Comparison of ENCODE assay signal across 18 cellular contexts in genomic region chr7:66050337-66050957, GRCh38. TPM values are rescaled to one million over a fixed set of nuclear protein-coding genes. Genes with fewer than 3 reads are reported as not detected.
A peak's percentile ranks its signal among the peaks of the same experiment; 100 is the strongest.
DNase-seq lines count a peak whose midpoint lies in the region; ATAC-seq and TF ChIP-seq lines count a peak whose summit lies in the region.
"Had no signal": no experiment of that assay in that cellular context is flagged by ENCODE, and none has a peak within 500 bp of the region (broad histone marks: within the 10 kb centered on the region; RNA-seq: fewer than 3 reads in every experiment).

No MANE protein-coding gene starts in this region.

- no peaks in the 10 kb centered on the region for H3K36me3 Mint-ChIP-seq in chondrocyte (ENCODE audit: low read depth)
- H3K36me3 Mint-ChIP-seq in osteocyte (ENCODE audit: unreplicated experiment) = no peaks in the 10 kb centered on the region
- no peaks in the 10 kb centered on the region for H3K36me3 Mint-ChIP-seq in activated T-cell treated with anti-CD3 and anti-CD28 coated beads, Interleukin-2, amount 50 U/mL, for 24 hours (ENCODE audit: low read depth)
- H3K36me3 Mint-ChIP-seq: WTC11 had no signal

- H3K4me2 ChIP-seq in PC-3 (ENCODE audit: low read length) = 0 out of 2 replicates have a peak overlapping the region, but pooled peaks have one; percentile 16
- H3K4me2 ChIP-seq: GM23338 had no signal

- H3K9me3 ChIP-seq in PC-3 (ENCODE audit: low read length) = no peaks in the 10 kb centered on the region
- 0 out of 2 replicates have a peak, but pooled peaks cover under 1% of the 10 kb centered on the region for H3K9me3 ChIP-seq in SJCRH30 (replicated peaks)
- H3K9me3 ChIP-seq: testis had no signal

- no peak overlapping the region for H3K4me3 Mint-ChIP-seq in chondrocyte (ENCODE audit: unreplicated experiment)
- no peak overlapping the region for H3K4me3 Mint-ChIP-seq in osteocyte (ENCODE audit: unreplicated experiment)
- no peak overlapping the region for H3K4me3 Mint-ChIP-seq in activated T-cell treated with anti-CD3 and anti-CD28 coated beads, Interleukin-2, amount 50 U/mL, for 24 hours
- H3K4me3 Mint-ChIP-seq: activated CD4-positive, alpha-beta memory T cell treated with anti-CD3 and anti-CD28 coated beads, Interleukin-2, amount 10 ng/mL, durations not matched to agents 7 days and 5 days; activated naive CD4-positive, alpha-beta T cell treated with anti-CD3 and anti-CD28 coated beads for 36 hours; dendritic cell treated with granulocyte-macrophage colony-stimulating factor and Interleukin-4, amounts not matched to agents 40 ng/mL and 50 ng/mL, for 4 days; GM23338; IgD-negative memory B cell; T-helper 1 cell treated with Interleukin-12 subunit alpha and Interleukin-12 subunit beta and Interleukin-4 antibody, amounts not matched to agents 30 μg/mL and 1 μg/mL, for 36 hours; WTC11 had no signal

- no peaks in the 10 kb centered on the region for H4K20me1 ChIP-seq in PC-3 (ENCODE audit: low read length)

- H3K4me1 ChIP-seq in ACC112 (ENCODE audit: control insufficient read depth, insufficient read depth, low read length, unreplicated experiment) = peaks cover 31% of the 10 kb centered on the region
- H3K4me1 ChIP-seq in PC-3 (ENCODE audit: insufficient read depth, low read length) = peaks cover 23% of the 10 kb centered on the region
- peaks cover 8% of the 10 kb centered on the region; the same call in 1 of the 2 replicates for H3K4me1 ChIP-seq in SJCRH30
- H3K4me1 ChIP-seq: testis had no signal

- no peak overlapping the region for H3K9ac ChIP-seq in PC-3 (ENCODE audit: low read length)

- H3K4me1 Mint-ChIP-seq in chondrocyte (ENCODE audit: low read depth) = peaks cover 18% of the 10 kb centered on the region
- H3K4me1 Mint-ChIP-seq in osteocyte (ENCODE audit: unreplicated experiment) = peaks cover 14% of the 10 kb centered on the region
- H3K4me1 Mint-ChIP-seq in activated T-cell treated with anti-CD3 and anti-CD28 coated beads, Interleukin-2, amount 50 U/mL, for 24 hours (ENCODE audit: low read depth) = peaks cover 4% of the 10 kb centered on the region
- H3K4me1 Mint-ChIP-seq: WTC11 had no signal

- H3K79me2 ChIP-seq in ACC112 (ENCODE audit: control insufficient read depth, insufficient read depth, low read length, unreplicated experiment) = no peaks in the 10 kb centered on the region
- no peaks in the 10 kb centered on the region for H3K79me2 ChIP-seq in PC-3 (ENCODE audit: low read length)

- POLR2A ChIA-PET in PC-3 (lab: Charles Lee; ENCODE audit: unreplicated experiment) = no interaction called here

- H3K27me3 Mint-ChIP-seq in chondrocyte (ENCODE audit: low read depth) = no peaks in the 10 kb centered on the region
- no peaks in the 10 kb centered on the region for H3K27me3 Mint-ChIP-seq in osteocyte (ENCODE audit: unreplicated experiment)
- peaks cover 5% of the 10 kb centered on the region for H3K27me3 Mint-ChIP-seq in activated T-cell treated with anti-CD3 and anti-CD28 coated beads, Interleukin-2, amount 50 U/mL, for 24 hours
- H3K27me3 Mint-ChIP-seq: activated CD4-positive, alpha-beta memory T cell treated with anti-CD3 and anti-CD28 coated beads, Interleukin-2, amount 10 ng/mL, durations not matched to agents 7 days and 5 days had no signal

- peak overlapping the region; percentile 87 for H3K27ac Mint-ChIP-seq in chondrocyte (ENCODE audit: unreplicated experiment)
- peak overlapping the region; percentile 71 for H3K27ac Mint-ChIP-seq in osteocyte (ENCODE audit: unreplicated experiment)
- H3K27ac Mint-ChIP-seq in activated T-cell treated with anti-CD3 and anti-CD28 coated beads, Interleukin-2, amount 50 U/mL, for 24 hours = no peak overlapping the region
- H3K27ac Mint-ChIP-seq: activated CD4-positive, alpha-beta memory T cell treated with anti-CD3 and anti-CD28 coated beads, Interleukin-2, amount 10 ng/mL, durations not matched to agents 7 days and 5 days; activated naive CD4-positive, alpha-beta T cell treated with anti-CD3 and anti-CD28 coated beads for 36 hours; dendritic cell treated with granulocyte-macrophage colony-stimulating factor and Interleukin-4, amounts not matched to agents 40 ng/mL and 50 ng/mL, for 4 days; GM23338; IgD-negative memory B cell; T-helper 1 cell treated with Interleukin-12 subunit alpha and Interleukin-12 subunit beta and Interleukin-4 antibody, amounts not matched to agents 30 μg/mL and 1 μg/mL, for 36 hours; WTC11 had no signal

- H3K36me3 ChIP-seq in ACC112 (ENCODE audit: insufficient read depth, low read length) (no peaks in the 10 kb centered on the region), PC-3 (ENCODE audit: low read depth, low read length) (no peaks in the 10 kb centered on the region), SJCRH30 (no peaks in the 10 kb centered on the region)

- intact Hi-C loops in PC-3 (cut with micrococcal nuclease) = no loop called here

- H3K4me3 ChIP-seq in ACC112 (ENCODE audit: low read depth, low read length) (no peak overlapping the region), PC-3 (ENCODE audit: low read length) (no peak overlapping the region), SJCRH30 (no peak overlapping the region)
- H3K4me3 ChIP-seq: GM23338, testis had no signal

- TF ChIP-seq CTCF in PC-3 (conservative IDR thresholded peaks at IDR 0.05; ENCODE audit: low read depth, low read length) (no peak), chondrocyte (IDR thresholded peaks at IDR 0.05) (no peak), osteocyte (IDR thresholded peaks at IDR 0.05) (no peak)

- CTCF ChIA-PET in PC-3 (lab: Charles Lee) = interaction anchor here (0.7 kb wide), 1 partner anchor 20 kb away, joined by 3 read pairs; no protein-coding TSS in a partner anchor

- H3K27me3 ChIP-seq in ACC112 (ENCODE audit: insufficient read depth, low read length) = no peaks in the 10 kb centered on the region
- H3K27me3 ChIP-seq in PC-3 (ENCODE audit: low read length) = no peaks in the 10 kb centered on the region
- peaks cover 3% of the 10 kb centered on the region; the same call in 1 of the 2 replicates for H3K27me3 ChIP-seq in SJCRH30
- H3K27me3 ChIP-seq: testis had no signal

- ATAC-seq in PC-3 = no peak
- ATAC-seq: GM23338, WTC11 had no signal

- H3K9me2 ChIP-seq in PC-3 (replicated peaks; ENCODE audit: low read length) = no peaks in the 10 kb centered on the region

- no TSS peak for BruUV-seq in PC-3 (replicated peaks; lab: Mats Ljungman, UMichigan)

- H3K27ac ChIP-seq in ACC112 (ENCODE audit: low read depth, low read length) = peak overlapping the region; percentile 65
- no peak overlapping the region for H3K27ac ChIP-seq in PC-3 (ENCODE audit: low read length)
- H3K27ac ChIP-seq in SJCRH30 = no peak overlapping the region
- H3K27ac ChIP-seq: testis had no signal

- peaks cover 3% of the 10 kb centered on the region for H3K9me3 Mint-ChIP-seq in chondrocyte (ENCODE audit: low read depth)
- no peaks in the 10 kb centered on the region for H3K9me3 Mint-ChIP-seq in osteocyte (ENCODE audit: unreplicated experiment)
- H3K9me3 Mint-ChIP-seq in activated T-cell treated with anti-CD3 and anti-CD28 coated beads, Interleukin-2, amount 50 U/mL, for 24 hours = no peaks in the 10 kb centered on the region
- H3K9me3 Mint-ChIP-seq: activated CD4-positive, alpha-beta memory T cell treated with anti-CD3 and anti-CD28 coated beads, Interleukin-2, amount 10 ng/mL, durations not matched to agents 7 days and 5 days; activated naive CD4-positive, alpha-beta T cell treated with anti-CD3 and anti-CD28 coated beads for 36 hours; dendritic cell treated with granulocyte-macrophage colony-stimulating factor and Interleukin-4, amounts not matched to agents 40 ng/mL and 50 ng/mL, for 4 days; GM23338; IgD-negative memory B cell; T-helper 1 cell treated with Interleukin-12 subunit alpha and Interleukin-12 subunit beta and Interleukin-4 antibody, amounts not matched to agents 30 μg/mL and 1 μg/mL, for 36 hours had no signal

- H3F3A ChIP-seq in PC-3 (ENCODE audit: low read length, unreplicated experiment) = no peaks in the 10 kb centered on the region

- H2AFZ ChIP-seq in ACC112 (ENCODE audit: low read length, unreplicated experiment) = no peak overlapping the region
- H2AFZ ChIP-seq in PC-3 (ENCODE audit: low read length) = peak overlapping the region; percentile 48; the same call in 1 of the 2 replicates

- DNase-seq in PC-3 (no peak), chondrocyte (ENCODE audit: low spot score) (peak; percentile 43), osteocyte (ENCODE audit: extremely low spot score, unreplicated experiment) (no peak), SJCRH30 (no peak), dermis blood vessel endothelial cell (no peak)
- no peak for DNase-seq in stimulated activated CD4-positive, alpha-beta T cell treated with anti-CD3 and anti-CD28 coated beads, Interleukin-2, amount 100 ng/mL, for 48 hours
- no peak for DNase-seq in activated T-cell treated with anti-CD3 and anti-CD28 coated beads, Interleukin-2, amount 50 U/mL, for 24 hours
- DNase-seq: activated CD4-positive, alpha-beta memory T cell treated with anti-CD3 and anti-CD28 coated beads, Interleukin-2, amount 10 ng/mL, durations not matched to agents 7 days and 5 days; activated naive CD4-positive, alpha-beta T cell treated with anti-CD3 and anti-CD28 coated beads for 36 hours; activated T-cell treated with anti-CD3 and anti-CD28 coated beads, Interleukin-2, amount 50 U/mL, for 1 hour; left ventricle myocardium superior; testis had no signal

RNA-seq across cellular contexts. Expression of gene ASL, which starts 25.2 kb away (rescaled TPM):
- total RNA-seq in PC-3 (2014; rRNA removed) (55.9 and 69.0 TPM in 2 replicates), chondrocyte (24.0 to 26.1 TPM (median 25.5 TPM) in 3 replicates), osteocyte (23.3 and 23.5 TPM in 2 replicates), dermis blood vessel endothelial cell (82.4 and 96.9 TPM in 2 replicates)
- 13.7 and 15.0 TPM in 2 replicates for total RNA-seq in SJCRH30 (2014; rRNA removed; shearing (Covaris generic))
